In genomic region chr19:6273701-6274601, GRCh38 we compare ENCODE assay signal across 8 cellular contexts. TPM values are rescaled to one million over a fixed set of nuclear protein-coding genes. Genes with fewer than 3 reads are reported as not detected.
DNase-seq lines count a peak whose midpoint lies in the region; ATAC-seq and TF ChIP-seq lines count a peak whose summit lies in the region.

No MANE protein-coding gene starts in this region.

- H3K79me2 ChIP-seq in osteoblast (ENCODE audit: insufficient read depth, low read length) = peaks cover 90% of the 10 kb centered on the region

- peaks cover 12% of the 10 kb centered on the region for H4K20me1 ChIP-seq in osteoblast (ENCODE audit: insufficient read depth, low read length)

- peaks cover 82% of the 10 kb centered on the region for H3K4me1 ChIP-seq in osteoblast (ENCODE audit: insufficient read depth, low read length)

- H3K4me2 ChIP-seq in osteoblast (ENCODE audit: insufficient read depth, low read length) = peak overlapping the region; percentile 85

- no peak for ATAC-seq in GM21786 (IDR thresholded peaks at IDR 0.05; ENCODE audit: unreplicated experiment)

- peaks cover 24% of the 10 kb centered on the region for H3K36me3 ChIP-seq in osteoblast (ENCODE audit: insufficient read depth, low read length)

- H3K27ac ChIP-seq in HL-60 (replicated peaks) (peak overlapping the region; percentile 59), osteoblast (ENCODE audit: low read depth, low read length) (peak overlapping the region; percentile 96)

- H2AFZ ChIP-seq in osteoblast (ENCODE audit: low read length) = no peak overlapping the region

- DNase-seq in HL-60 (ENCODE audit: low read depth in 1 of 2, low spot score in 1 of 2) (peak; percentile 80 to 86), UCSD-AML1 (lab: John Stamatoyannopoulos, UW; ENCODE audit: unreplicated experiment) (peak; percentile 74), glomerular visceral epithelial cell (ENCODE audit: extremely low spot score) (peak; percentile 87), osteoblast (ENCODE audit: insufficient read length, low spot score, missing footprints) (peak; percentile 99), LoVo (ENCODE audit: low spot score) (no peak), DMS53 (lab: John Stamatoyannopoulos, UW) (no peak)
- DNase-seq in stimulated activated CD4-positive, alpha-beta T cell treated with anti-CD3 and anti-CD28 coated beads, Interleukin-2, amount 100 ng/mL, for 24 hours = no peak

- TF ChIP-seq CTCF in HL-60 (IDR thresholded peaks at IDR 0.05; ENCODE audit: insufficient read depth, low read length) (no peak), osteoblast (IDR thresholded peaks at IDR 0.05; ENCODE audit: extremely low read depth, low read depth, low read length) (no peak)

- H3K27me3 ChIP-seq in HL-60 (ENCODE audit: insufficient read depth, poor library complexity, severe bottlenecking) (no peaks in the 10 kb centered on the region), osteoblast (ENCODE audit: insufficient read depth, low read length) (no peaks in the 10 kb centered on the region)

- no peaks in the 10 kb centered on the region for H3K9me3 ChIP-seq in osteoblast (ENCODE audit: low read depth, low read length)

- H3K4me3 ChIP-seq in HL-60 (replicated peaks; ENCODE audit: insufficient read depth, low read length) = peak overlapping the region; percentile 32
- H3K4me3 ChIP-seq in osteoblast (ENCODE audit: insufficient read depth, low read length) = peak overlapping the region; percentile 52

RNA-seq across cellular contexts. Expression of gene MLLT1, which starts 5.8 kb away (rescaled TPM):
- total RNA-seq in osteoblast = 14.7 and 15.9 TPM in 2 replicates

RNA-seq across cellular contexts. Expression of gene ACER1, which starts 59.5 kb away (rescaled TPM):
- total RNA-seq in osteoblast = under 0.01 TPM in 1 of 2 replicates, not detected in the other

Comparison
In these comparisons a context has a peak if more than half of its experiments do, and no peak if none do; other contexts are left out.
1. DNase-seq: peak in HL-60 (2 of 2), UCSD-AML1 (single experiment), glomerular visceral epithelial cell (single experiment) and osteoblast (single experiment); none in stimulated activated CD4-positive, alpha-beta T cell treated with anti-CD3 and anti-CD28 coated beads, Interleukin-2, amount 100 ng/mL, for 24 hours (0 of 2), LoVo (single experiment) and DMS53 (single experiment).